Comparison of ENCODE assay signal across 8 cellular contexts in the genomic region with DNA sequence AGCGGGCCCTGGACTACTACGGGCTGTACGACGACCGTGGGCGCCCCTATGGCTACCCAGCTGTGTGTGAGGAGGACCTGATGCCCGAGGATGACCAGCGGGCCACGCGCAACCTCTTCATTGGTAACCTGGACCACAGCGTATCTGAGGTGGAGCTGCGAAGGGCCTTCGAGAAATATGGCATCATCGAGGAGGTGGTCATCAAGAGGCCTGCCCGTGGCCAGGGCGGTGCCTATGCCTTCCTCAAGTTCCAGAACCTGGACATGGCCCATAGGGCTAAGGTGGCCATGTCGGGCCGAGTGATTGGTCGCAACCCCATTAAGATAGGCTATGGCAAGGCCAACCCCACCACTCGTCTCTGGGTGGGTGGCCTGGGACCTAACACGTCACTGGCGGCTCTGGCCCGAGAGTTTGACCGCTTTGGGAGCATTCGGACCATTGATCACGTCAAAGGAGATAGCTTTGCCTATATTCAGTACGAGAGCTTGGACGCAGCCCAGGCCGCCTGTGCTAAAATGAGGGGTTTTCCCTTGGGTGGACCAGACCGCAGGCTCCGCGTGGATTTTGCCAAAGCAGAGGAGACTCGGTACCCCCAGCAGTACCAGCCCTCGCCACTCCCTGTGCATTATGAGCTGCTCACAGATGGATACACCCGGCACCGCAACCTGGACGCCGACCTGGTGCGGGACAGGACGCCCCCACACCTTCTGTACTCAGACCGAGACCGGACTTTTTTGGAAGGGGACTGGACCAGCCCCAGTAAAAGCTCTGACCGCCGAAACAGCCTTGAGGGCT. TPM values are rescaled to one million over a fixed set of nuclear protein-coding genes. Genes with fewer than 3 reads are reported as not detected.
DNase-seq lines count a peak whose midpoint lies in the region; ATAC-seq, FAIRE-seq and TF ChIP-seq lines count a peak whose summit lies in the region.

No MANE protein-coding gene starts in this region.

- H3K27ac ChIP-seq in WERI-Rb-1 (peak overlapping the region; percentile 94), gastroesophageal sphincter (peak overlapping the region in 3 of 4 donors; percentile 92 to 94 (median 93))

- H3K27me3 ChIP-seq in GM06990 (replicated peaks; ENCODE audit: control insufficient read depth, insufficient read depth, low read length) (no peaks in the 10 kb centered on the region), WERI-Rb-1 (ENCODE audit: insufficient read depth, low read depth, severe bottlenecking) (no peaks in the 10 kb centered on the region), gastroesophageal sphincter (no peaks in the 10 kb centered on the region)

- TF ChIP-seq EP300 in gastroesophageal sphincter (IDR thresholded peaks at IDR 0.05) = no peak

- H3K27ac Mint-ChIP-seq in progenitor cell of endocrine pancreas = peak overlapping the region; percentile 91

- no peak for FAIRE-seq in D721Med (lab: Jason Lieb, UNC)

- peaks cover 36% of the 10 kb centered on the region for H3K36me3 Mint-ChIP-seq in progenitor cell of endocrine pancreas (ENCODE audit: insufficient read depth)

- H3K9me3 ChIP-seq in WERI-Rb-1 (ENCODE audit: severe bottlenecking) (no peaks in the 10 kb centered on the region), gastroesophageal sphincter (no peaks in the 10 kb centered on the region)

- ATAC-seq in gastroesophageal sphincter = no peak

- H3K36me3 ChIP-seq in GM06990 (ENCODE audit: control insufficient read depth, insufficient read depth, low read length) = peaks cover 57% of the 10 kb centered on the region
- peaks cover 89% of the 10 kb centered on the region for H3K36me3 ChIP-seq in WERI-Rb-1
- peaks cover 0 to 77% of the 10 kb centered on the region in 2 donors for H3K36me3 ChIP-seq in gastroesophageal sphincter

- no peak for TF ChIP-seq CTCF in GM06990 (IDR thresholded peaks at IDR 0.05; ENCODE audit: insufficient read depth, low read length, poor library complexity, severe bottlenecking)
- TF ChIP-seq CTCF in WERI-Rb-1 (IDR thresholded peaks at IDR 0.05; ENCODE audit: low read depth, low read length) = no peak
- no peak for TF ChIP-seq CTCF in gastroesophageal sphincter (IDR thresholded peaks at IDR 0.05)
- no peak for TF ChIP-seq CTCF in progenitor cell of endocrine pancreas (IDR thresholded peaks at IDR 0.05; ENCODE audit: unreplicated experiment)
- TF ChIP-seq CTCF in D721Med (IDR thresholded peaks at IDR 0.05; ENCODE audit: insufficient read depth, missing control alignments) = no peak

- peaks cover 0 to 82% (median 32%) of the 10 kb centered on the region in 3 donors for H3K4me1 ChIP-seq in gastroesophageal sphincter

- H3K4me3 Mint-ChIP-seq in progenitor cell of endocrine pancreas (ENCODE audit: low read depth) = peak overlapping the region; percentile 85

- no peaks in the 10 kb centered on the region for H3K9me3 Mint-ChIP-seq in progenitor cell of endocrine pancreas (ENCODE audit: low read depth)

- H3K27me3 Mint-ChIP-seq in progenitor cell of endocrine pancreas = no peaks in the 10 kb centered on the region

- WGBS in gastroesophageal sphincter (ENCODE audit: low coverage in 1 of 2), 2 donors = 68 to 80% methylated on average over 4 to 5 of the region's 44 CpGs

- no peak for TF ChIP-seq POLR2A in gastroesophageal sphincter (IDR thresholded peaks at IDR 0.05)

- DNase-seq in GM06990 (ENCODE audit: extremely low read depth, insufficient read length) (no peak), WERI-Rb-1 (no peak), progenitor cell of endocrine pancreas (ENCODE audit: low spot score, unreplicated experiment) (no peak), DMS 273 (lab: John Stamatoyannopoulos, UW; ENCODE audit: unreplicated experiment) (no peak), D721Med (ENCODE audit: insufficient read length, low spot score) (no peak)
- DNase-seq in activated CD4-positive, alpha-beta T cell treated with anti-CD3 and anti-CD28 coated beads for 48 hours = no peak
- no peak for DNase-seq in stimulated activated naive CD4-positive, alpha-beta T cell (lab: John Stamatoyannopoulos, UW)

- peaks cover 40% of the 10 kb centered on the region for H3K4me1 Mint-ChIP-seq in progenitor cell of endocrine pancreas (ENCODE audit: low read depth)

- H3K4me3 ChIP-seq in GM06990 (replicated peaks; ENCODE audit: low read depth, low read length) = peak overlapping the region; percentile 82
- H3K4me3 ChIP-seq in WERI-Rb-1 (ENCODE audit: low read depth, low read length) = no peak overlapping the region
- peak overlapping the region; percentile 42 to 86 for H3K4me3 ChIP-seq in gastroesophageal sphincter

RNA-seq across cellular contexts. Expression of gene RBM15B, which starts 1.4 kb away (rescaled TPM):
- total RNA-seq in gastroesophageal sphincter (10 to 100 TPM; 28.5 to 51.1 (median 32.7) TPM), progenitor cell of endocrine pancreas (69.7 and 75.8 TPM in 2 replicates)

RNA-seq across cellular contexts. Expression of gene MANF, which starts 7.4 kb away (rescaled TPM):
- 10 to 100 TPM; 13.7 to 38.3 (median 22.8) TPM for total RNA-seq in gastroesophageal sphincter
- total RNA-seq in progenitor cell of endocrine pancreas = 130 and 131 TPM in 2 replicates
